In the genomic region with DNA sequence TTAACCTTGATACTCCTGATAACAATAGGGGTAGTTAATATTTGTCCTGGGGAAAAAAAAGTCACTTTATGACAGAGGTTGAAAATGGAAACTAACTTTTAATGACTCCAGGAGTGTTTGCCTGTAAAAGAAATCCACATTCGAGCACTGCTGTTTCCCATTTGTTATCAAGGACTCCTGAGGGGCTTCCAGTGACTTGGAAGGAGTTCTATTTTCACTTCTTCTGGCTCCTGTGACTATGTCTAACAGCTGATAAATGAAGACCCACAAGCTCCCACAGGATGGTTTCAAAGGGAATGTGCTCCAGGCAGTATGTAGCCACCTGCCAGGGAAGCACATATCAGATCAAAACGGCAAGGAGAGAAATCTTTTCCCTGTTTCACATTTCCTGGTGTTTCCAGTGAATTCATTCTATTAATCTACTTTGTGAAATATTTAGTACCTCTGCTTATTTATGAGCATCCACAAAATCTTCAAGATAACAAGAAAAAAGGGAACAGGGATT, we compare ENCODE assay signal across 14 cellular contexts.
DNase-seq lines count a peak whose midpoint lies in the region; ATAC-seq and TF ChIP-seq lines count a peak whose summit lies in the region.
"Had no signal": no experiment of that assay in that cellular context is flagged by ENCODE, and none has a peak within 500 bp of the region (broad histone marks: within the 10 kb centered on the region; RNA-seq: fewer than 3 reads in every experiment).

No MANE protein-coding gene starts in this region.

- ATAC-seq in GM23338 = no peak
- ATAC-seq in GM18520 (IDR thresholded peaks at IDR 0.05; ENCODE audit: unreplicated experiment) = no peak

- no peak overlapping the region for H3K18ac ChIP-seq in mesenchymal stem cell (ENCODE audit: low read depth in 1 of 2, low read length in 2 of 2)

- H3K4me1 ChIP-seq in GM23338 (ENCODE audit: insufficient read depth) (peaks cover 17% of the 10 kb centered on the region), mesenchymal stem cell (ENCODE audit: control insufficient read depth, insufficient read depth, low read depth, low read length) (no peaks in the 10 kb centered on the region), neural progenitor cell (no peaks in the 10 kb centered on the region)

- H3K4me3 Mint-ChIP-seq in GM23338 = no peak overlapping the region
- H3K4me3 Mint-ChIP-seq in neural progenitor cell = no peak overlapping the region
- H3K4me3 Mint-ChIP-seq: B cell; CD4-positive, alpha-beta T cell had no signal

- H3K36me3 ChIP-seq in GM23338 (ENCODE audit: insufficient read depth) = no peaks in the 10 kb centered on the region
- H3K36me3 ChIP-seq in mesenchymal stem cell (ENCODE audit: control insufficient read depth in 1 of 2, insufficient read depth in 2 of 2, low read depth in 1 of 2, low read length in 2 of 2) = no peaks in the 10 kb centered on the region
- no peaks in the 10 kb centered on the region for H3K36me3 ChIP-seq in neural progenitor cell

- H3K4ac ChIP-seq in mesenchymal stem cell (ENCODE audit: low read depth in 1 of 2, low read length in 2 of 2) = no peak overlapping the region

- no peaks in the 10 kb centered on the region for H3K79me1 ChIP-seq in mesenchymal stem cell (replicated peaks; ENCODE audit: low read length, poor library complexity, severe bottlenecking)

- H3F3A ChIP-seq in GM23338 (replicated peaks; ENCODE audit: low read depth) (no peaks in the 10 kb centered on the region), neural progenitor cell (ENCODE audit: low read depth) (no peaks in the 10 kb centered on the region)

- no peak overlapping the region for H3K14ac ChIP-seq in mesenchymal stem cell (ENCODE audit: low read length in 2 of 2)

- peaks cover 3% of the 10 kb centered on the region for H3K27me3 Mint-ChIP-seq in GM23338 (ENCODE audit: insufficient read depth, low read depth, poor library complexity)
- H3K27me3 Mint-ChIP-seq in neural progenitor cell (ENCODE audit: insufficient read depth, low read depth) = no peaks in the 10 kb centered on the region

- no peaks in the 10 kb centered on the region for H3K9me3 Mint-ChIP-seq in GM23338
- H3K9me3 Mint-ChIP-seq in neural progenitor cell = no peaks in the 10 kb centered on the region
- H3K9me3 Mint-ChIP-seq: CD4-positive, alpha-beta T cell had no signal

- H3K4me3 ChIP-seq in GM23338 = no peak overlapping the region
- no peak overlapping the region for H3K4me3 ChIP-seq in mesenchymal stem cell (ENCODE audit: insufficient read depth in 1 of 2, low read depth in 1 of 2, low read length in 2 of 2)
- no peak overlapping the region for H3K4me3 ChIP-seq in neural progenitor cell

- 0 out of 2 replicates have a peak overlapping the region, but pooled peaks have one; percentile 22 for H3K4me2 ChIP-seq in GM23338
- H3K4me2 ChIP-seq in mesenchymal stem cell (ENCODE audit: low read length, poor library complexity, severe bottlenecking) = no peak overlapping the region
- H3K4me2 ChIP-seq in neural progenitor cell = no peak overlapping the region

- H3K27ac ChIP-seq in GM23338 (ENCODE audit: low read depth) (no peak overlapping the region), mesenchymal stem cell (ENCODE audit: low read length, poor library complexity, severe bottlenecking) (no peak overlapping the region), neural progenitor cell (no peak overlapping the region), substantia nigra (ENCODE audit: low read depth, low read length, poor library complexity, severe bottlenecking) (no peak overlapping the region)

- H4K8ac ChIP-seq in mesenchymal stem cell (ENCODE audit: low read length) = no peak overlapping the region

- H4K20me1 ChIP-seq in GM23338 (replicated peaks; ENCODE audit: insufficient read depth) (no peaks in the 10 kb centered on the region), neural progenitor cell (ENCODE audit: low read depth) (no peaks in the 10 kb centered on the region)

- no peak overlapping the region for H2BK12ac ChIP-seq in mesenchymal stem cell (ENCODE audit: low read length in 2 of 2)

- H2BK5ac ChIP-seq in mesenchymal stem cell (ENCODE audit: low read depth, low read length, poor library complexity, severe bottlenecking) = no peak overlapping the region

- no peak for DNase-seq in GM23338 (ENCODE audit: low spot score)
- peak; percentile 22 for DNase-seq in NCI-H226
- no peak for DNase-seq in mesenchymal stem cell
- DNase-seq in neural progenitor cell (ENCODE audit: low spot score) = no peak
- DNase-seq in H4 (ENCODE audit: low spot score) = no peak
- DNase-seq in substantia nigra (lab: John Stamatoyannopoulos, UW) = no peak
- DNase-seq in NCI-H774 (lab: John Stamatoyannopoulos, UW) = no peak
- DNase-seq: C1 segment of cervical spinal cord; Calu3; CD4-positive, alpha-beta T cell; DMS79 treated with DMSO at 0.1 percent for 48 hours; EL had no signal

- H3K4me1 Mint-ChIP-seq in GM23338 (peaks cover 20% of the 10 kb centered on the region), neural progenitor cell (no peaks in the 10 kb centered on the region)
- H3K4me1 Mint-ChIP-seq: B cell had no signal

- H3K23ac ChIP-seq in mesenchymal stem cell (ENCODE audit: low read length in 2 of 2) = no peak overlapping the region

- no peak overlapping the region for H4K91ac ChIP-seq in mesenchymal stem cell (ENCODE audit: low read length)

- no peaks in the 10 kb centered on the region; the same call in 1 of the 2 replicates for H3K9me2 ChIP-seq in GM23338 (ENCODE audit: insufficient read depth)

- TF ChIP-seq CTCF in GM23338 (conservative IDR thresholded peaks at IDR 0.05; ENCODE audit: low read depth in 2 of 2) (no peak), neural progenitor cell (IDR thresholded peaks at IDR 0.05) (no peak)

- no peak overlapping the region for H2BK120ac ChIP-seq in mesenchymal stem cell (ENCODE audit: low read depth, low read length)

- H3K27me3 ChIP-seq in GM23338 (ENCODE audit: insufficient read depth) (no peaks in the 10 kb centered on the region), mesenchymal stem cell (ENCODE audit: control insufficient read depth in 1 of 2, insufficient read depth in 1 of 2, low read length in 2 of 2) (peaks cover 0 to 8% of the 10 kb centered on the region in 2 experiments), neural progenitor cell (no peaks in the 10 kb centered on the region)

- H3K79me2 ChIP-seq in GM23338 (replicated peaks; ENCODE audit: insufficient read depth) (no peaks in the 10 kb centered on the region), neural progenitor cell (ENCODE audit: low read depth) (no peaks in the 10 kb centered on the region)

- H2AFZ ChIP-seq in GM23338 (0 out of 2 replicates have a peak overlapping the region, but pooled peaks have one; percentile 8), mesenchymal stem cell (ENCODE audit: low read depth, low read length) (no peak overlapping the region), neural progenitor cell (replicated peaks) (peak overlapping the region; percentile 45)

- H3K9me3 ChIP-seq in mesenchymal stem cell (ENCODE audit: control insufficient read depth, low read length) = no peaks in the 10 kb centered on the region
- no peaks in the 10 kb centered on the region for H3K9me3 ChIP-seq in neural progenitor cell (ENCODE audit: low read depth)

- WGBS in mesenchymal stem cell = 74% methylated on average over 2 of the region's 2 CpGs

- H3K9ac ChIP-seq in mesenchymal stem cell (ENCODE audit: low read length) (no peak overlapping the region), neural progenitor cell (no peak overlapping the region)

- H3K36me3 Mint-ChIP-seq in GM23338 (ENCODE audit: low read depth) (no peaks in the 10 kb centered on the region), neural progenitor cell (no peaks in the 10 kb centered on the region)

- H2AK5ac ChIP-seq in mesenchymal stem cell (ENCODE audit: low read length, severe bottlenecking) = no peak overlapping the region

- H2BK15ac ChIP-seq in mesenchymal stem cell (ENCODE audit: low read depth, poor library complexity, severe bottlenecking) = peak overlapping the region; percentile 40

- no peak overlapping the region for H3K27ac Mint-ChIP-seq in GM23338
- H3K27ac Mint-ChIP-seq in neural progenitor cell = no peak overlapping the region
- H3K27ac Mint-ChIP-seq: B cell; CD4-positive, alpha-beta T cell had no signal

TF ChIP-seq in GM23338, 12 proteins besides CTCF, POLR2A, EP300 and RAD21 (continues in another document):
- TF ChIP-seq, protein P1, sequence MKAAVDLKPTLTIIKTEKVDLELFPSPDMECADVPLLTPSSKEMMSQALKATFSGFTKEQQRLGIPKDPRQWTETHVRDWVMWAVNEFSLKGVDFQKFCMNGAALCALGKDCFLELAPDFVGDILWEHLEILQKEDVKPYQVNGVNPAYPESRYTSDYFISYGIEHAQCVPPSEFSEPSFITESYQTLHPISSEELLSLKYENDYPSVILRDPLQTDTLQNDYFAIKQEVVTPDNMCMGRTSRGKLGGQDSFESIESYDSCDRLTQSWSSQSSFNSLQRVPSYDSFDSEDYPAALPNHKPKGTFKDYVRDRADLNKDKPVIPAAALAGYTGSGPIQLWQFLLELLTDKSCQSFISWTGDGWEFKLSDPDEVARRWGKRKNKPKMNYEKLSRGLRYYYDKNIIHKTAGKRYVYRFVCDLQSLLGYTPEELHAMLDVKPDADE (IDR thresholded peaks at IDR 0.05) = no peak
- TF ChIP-seq, protein P2, sequence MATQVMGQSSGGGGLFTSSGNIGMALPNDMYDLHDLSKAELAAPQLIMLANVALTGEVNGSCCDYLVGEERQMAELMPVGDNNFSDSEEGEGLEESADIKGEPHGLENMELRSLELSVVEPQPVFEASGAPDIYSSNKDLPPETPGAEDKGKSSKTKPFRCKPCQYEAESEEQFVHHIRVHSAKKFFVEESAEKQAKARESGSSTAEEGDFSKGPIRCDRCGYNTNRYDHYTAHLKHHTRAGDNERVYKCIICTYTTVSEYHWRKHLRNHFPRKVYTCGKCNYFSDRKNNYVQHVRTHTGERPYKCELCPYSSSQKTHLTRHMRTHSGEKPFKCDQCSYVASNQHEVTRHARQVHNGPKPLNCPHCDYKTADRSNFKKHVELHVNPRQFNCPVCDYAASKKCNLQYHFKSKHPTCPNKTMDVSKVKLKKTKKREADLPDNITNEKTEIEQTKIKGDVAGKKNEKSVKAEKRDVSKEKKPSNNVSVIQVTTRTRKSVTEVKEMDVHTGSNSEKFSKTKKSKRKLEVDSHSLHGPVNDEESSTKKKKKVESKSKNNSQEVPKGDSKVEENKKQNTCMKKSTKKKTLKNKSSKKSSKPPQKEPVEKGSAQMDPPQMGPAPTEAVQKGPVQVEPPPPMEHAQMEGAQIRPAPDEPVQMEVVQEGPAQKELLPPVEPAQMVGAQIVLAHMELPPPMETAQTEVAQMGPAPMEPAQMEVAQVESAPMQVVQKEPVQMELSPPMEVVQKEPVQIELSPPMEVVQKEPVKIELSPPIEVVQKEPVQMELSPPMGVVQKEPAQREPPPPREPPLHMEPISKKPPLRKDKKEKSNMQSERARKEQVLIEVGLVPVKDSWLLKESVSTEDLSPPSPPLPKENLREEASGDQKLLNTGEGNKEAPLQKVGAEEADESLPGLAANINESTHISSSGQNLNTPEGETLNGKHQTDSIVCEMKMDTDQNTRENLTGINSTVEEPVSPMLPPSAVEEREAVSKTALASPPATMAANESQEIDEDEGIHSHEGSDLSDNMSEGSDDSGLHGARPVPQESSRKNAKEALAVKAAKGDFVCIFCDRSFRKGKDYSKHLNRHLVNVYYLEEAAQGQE (IDR thresholded peaks at IDR 0.05; ENCODE audit: unreplicated experiment) = no peak
- TF ChIP-seq NANOG (IDR thresholded peaks at IDR 0.05; ENCODE audit: borderline replicate concordance) (no peak), ZNF331 (CRISPR knock-in tag; IDR thresholded peaks at IDR 0.05; ENCODE audit: low read depth) (no peak)
